ENCODE assay signal across 12 cellular contexts in the genomic region with DNA sequence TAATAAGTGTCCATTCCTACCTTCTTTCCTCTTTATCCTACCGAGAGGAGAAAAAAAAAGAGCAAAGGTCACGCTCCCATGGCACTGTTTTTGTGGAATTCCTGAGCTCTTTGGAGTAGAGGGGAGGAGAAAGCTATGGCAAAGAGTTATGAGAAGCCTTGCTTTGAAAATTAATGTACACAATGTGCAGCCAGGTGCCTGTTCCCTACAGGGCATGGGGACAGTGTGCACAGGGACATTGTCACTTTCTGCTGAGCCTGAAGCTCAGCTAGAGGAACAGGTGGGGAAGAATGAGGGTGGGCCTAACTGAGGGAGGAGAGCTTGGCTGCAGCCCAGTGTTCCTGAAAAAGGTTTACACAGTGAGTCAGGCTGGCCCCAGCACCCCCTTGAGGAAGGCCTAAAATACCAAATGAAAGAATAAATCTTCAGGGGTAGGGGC.
DNase-seq lines count a peak whose midpoint lies in the region; ATAC-seq, FAIRE-seq and TF ChIP-seq lines count a peak whose summit lies in the region.
"Had no signal": no experiment of that assay in that cellular context is flagged by ENCODE, and none has a peak within 500 bp of the region (broad histone marks: within the 10 kb centered on the region; RNA-seq: fewer than 3 reads in every experiment).

No MANE protein-coding gene starts in this region.

- TF ChIP-seq EP300 in suprapubic skin (IDR thresholded peaks at IDR 0.05): no peak

- TF ChIP-seq POLR2A in GM12891 (IDR thresholded peaks at IDR 0.05; ENCODE audit: low read depth, low read length) (no peak), suprapubic skin (IDR thresholded peaks at IDR 0.05) (no peak)

- intact Hi-C loops in pancreas (cut with DNase I): no loop called here

- no peak for TF ChIP-seq CTCF in pancreas (IDR thresholded peaks at IDR 0.05)
- no peak for TF ChIP-seq CTCF in suprapubic skin (IDR thresholded peaks at IDR 0.05)

- FAIRE-seq in GM12891 (lab: Jason Lieb, UNC) (peak; percentile 45), pancreas (lab: Jason Lieb, UNC) (no peak)
- FAIRE-seq: D721Med had no signal

- H3K4me3 ChIP-seq in pancreas (no peak overlapping the region), suprapubic skin (no peak overlapping the region)

- H3K9me3 ChIP-seq in pancreas (no peaks in the 10 kb centered on the region), suprapubic skin (no peaks in the 10 kb centered on the region)

- H3K36me3 ChIP-seq in pancreas (peaks cover 0 to 5% (median 0%) of the 10 kb centered on the region in 3 donors), suprapubic skin (no peaks in the 10 kb centered on the region)

- ATAC-seq in pancreas: peak; percentile 50 to 81 (median 76)
- ATAC-seq: sciatic nerve had no signal

- no peak overlapping the region for H3K27ac ChIP-seq in pancreas
- no peak overlapping the region for H3K27ac ChIP-seq in suprapubic skin

- DNase-seq in GM12891 (ENCODE audit: insufficient read length, low spot score) (no peak), NCI-H2029 treated with DMSO at 0.1 percent for 48 hours (lab: John Stamatoyannopoulos, UW) (peak; percentile 44), cerebellar nuclear complex (lab: John Stamatoyannopoulos, UW) (peak; percentile 44 to 84), pancreas (peak in 4 of 6 donors; percentile 29 to 44 (median 39)), SKM-1 (lab: John Stamatoyannopoulos, UW; ENCODE audit: unreplicated experiment) (no peak), mucosa of gallbladder (ENCODE audit: low spot score) (no peak), KG1 (lab: John Stamatoyannopoulos, UW) (no peak), suprapubic skin (ENCODE audit: low spot score in 2 of 2) (no peak)
- DNase-seq: activated CD4-positive, alpha-beta T cell treated with anti-CD3 and anti-CD28 coated beads, Interleukin-2, amount 50 U/mL, for 1 hour; kidney glomerular epithelial cell had no signal

- H3K4me1 ChIP-seq in pancreas (peaks cover 16 to 29% (median 25%) of the 10 kb centered on the region in 3 donors), suprapubic skin (peaks cover 43% of the 10 kb centered on the region)

- WGBS in pancreas, 2 donors: 40 to 52% methylated on average over 2 of the region's 2 CpGs
- 83% methylated on average over 2 of the region's 2 CpGs for WGBS in suprapubic skin

- no peaks in the 10 kb centered on the region for H3K27me3 ChIP-seq in pancreas
- no peaks in the 10 kb centered on the region for H3K27me3 ChIP-seq in suprapubic skin

TF ChIP-seq in GM12891, 5 proteins besides CTCF, POLR2A, EP300 and RAD21:
- TF ChIP-seq POLR2AphosphoS5 (IDR thresholded peaks at IDR 0.05; ENCODE audit: low read depth, low read length) (no peak), TAF1 (IDR thresholded peaks at IDR 0.05; ENCODE audit: low read depth, low read length) (no peak), SPI1 (IDR thresholded peaks at IDR 0.05; ENCODE audit: low read depth, low read length) (no peak), PAX5 (IDR thresholded peaks at IDR 0.05; ENCODE audit: insufficient read depth, low read length, severe bottlenecking) (no peak), POU2F2 (IDR thresholded peaks at IDR 0.05; ENCODE audit: low read depth, low read length) (no peak)

Comparison
In these comparisons a context has a peak if more than half of its experiments do, and no peak if none do; other contexts are left out.
1. DNase-seq: peak in NCI-H2029 treated with DMSO at 0.1 percent for 48 hours (single experiment), cerebellar nuclear complex (2 of 2) and pancreas (4 of 6); none in GM12891 (single experiment), SKM-1 (single experiment), mucosa of gallbladder (single experiment), KG1 (single experiment) and suprapubic skin (0 of 2).